In the genomic region with DNA sequence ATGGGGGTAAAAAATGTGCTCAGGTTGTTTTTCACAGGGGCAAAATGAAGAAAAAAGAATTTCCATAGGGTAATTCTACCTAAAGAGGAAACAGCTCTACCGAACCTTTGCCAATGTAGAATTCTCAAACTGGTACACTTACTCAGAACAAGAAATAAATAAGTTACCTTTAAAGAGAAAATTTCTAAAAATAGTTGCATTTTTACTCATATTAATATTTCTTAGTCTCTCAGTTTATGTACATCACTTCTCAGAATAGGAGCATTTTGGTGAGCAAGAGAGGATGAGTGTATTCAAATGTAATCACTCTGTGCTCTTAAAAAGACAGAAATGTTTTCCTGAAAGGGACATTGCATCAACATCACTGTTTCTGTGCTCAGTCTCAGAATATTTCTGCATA, we compare ENCODE assay signal across 17 cellular contexts.
A peak's percentile ranks its signal among the peaks of the same experiment; 100 is the strongest.
DNase-seq lines count a peak whose midpoint lies in the region; ATAC-seq lines count a peak whose summit lies in the region.
"Had no signal": no experiment of that assay in that cellular context is flagged by ENCODE, and none has a peak within 500 bp of the region (broad histone marks: within the 10 kb centered on the region; RNA-seq: fewer than 3 reads in every experiment).

No MANE protein-coding gene starts in this region.

- no peaks in the 10 kb centered on the region for H3K36me3 Mint-ChIP-seq in naive thymus-derived CD4-positive, alpha-beta T cell

- no peak overlapping the region for H3K27ac Mint-ChIP-seq in naive thymus-derived CD4-positive, alpha-beta T cell
- H3K27ac Mint-ChIP-seq: progenitor cell of endocrine pancreas, T-helper 17 cell had no signal

- CTCF ChIA-PET in naive thymus-derived CD4-positive, alpha-beta T cell (lab: Charles Lee), result no interaction called here

- POLR2A ChIA-PET in naive thymus-derived CD4-positive, alpha-beta T cell (lab: Charles Lee), result no interaction called here

- no peak for DNase-seq in NCI-H187 (lab: John Stamatoyannopoulos, UW)
- no peak for DNase-seq in NCI-H1694 treated with DMSO at 0.1 percent for 48 hours (lab: John Stamatoyannopoulos, UW)
- DNase-seq in naive thymus-derived CD4-positive, alpha-beta T cell, result no peak
- DNase-seq: activated CD4-positive, alpha-beta T cell treated with anti-CD3 and anti-CD28 coated beads for 4 hours; Calu3; KBM-7; NCI-H1436 treated with DMSO at 0.1 percent for 48 hours; NCI-H524; RPMI8226; T-helper 17 cell; tibial artery had no signal

- ATAC-seq in GM18499 (IDR thresholded peaks at IDR 0.05; ENCODE audit: insufficient read depth, unreplicated experiment) (peak; percentile 71), GM19438 (IDR thresholded peaks at IDR 0.05; ENCODE audit: low read depth, unreplicated experiment) (peak; percentile 65), HG02763 (IDR thresholded peaks at IDR 0.05; ENCODE audit: unreplicated experiment) (peak; percentile 83), HG03342 (IDR thresholded peaks at IDR 0.05; ENCODE audit: unreplicated experiment) (peak; percentile 83), HG02885 (IDR thresholded peaks at IDR 0.05; ENCODE audit: poor library complexity, unreplicated experiment) (no peak)
- no peak for ATAC-seq in naive thymus-derived CD4-positive, alpha-beta T cell
- ATAC-seq: T-helper 17 cell had no signal

- H3K4me1 ChIP-seq in naive thymus-derived CD4-positive, alpha-beta T cell (ENCODE audit: control insufficient read depth in 2 of 2, insufficient read depth in 2 of 2, low read length in 2 of 2), result no peaks in the 10 kb centered on the region
- H3K4me1 ChIP-seq: tibial artery had no signal

- intact Hi-C loops in naive thymus-derived CD4-positive, alpha-beta T cell (cut with micrococcal nuclease), result no loop called here

- H3K27me3 Mint-ChIP-seq in naive thymus-derived CD4-positive, alpha-beta T cell, result no peaks in the 10 kb centered on the region
- H3K27me3 Mint-ChIP-seq: progenitor cell of endocrine pancreas, T-helper 17 cell had no signal

- no peak overlapping the region for H3K4me3 Mint-ChIP-seq in naive thymus-derived CD4-positive, alpha-beta T cell
- H3K4me3 Mint-ChIP-seq: T-helper 17 cell had no signal

- no peak overlapping the region for H3K27ac ChIP-seq in naive thymus-derived CD4-positive, alpha-beta T cell (ENCODE audit: low read depth, low read length)
- H3K27ac ChIP-seq: tibial artery had no signal

- H3K36me3 ChIP-seq in naive thymus-derived CD4-positive, alpha-beta T cell (ENCODE audit: control insufficient read depth in 2 of 3, insufficient read depth in 3 of 3, low read length in 3 of 3), result no peaks in the 10 kb centered on the region
- H3K36me3 ChIP-seq: tibial artery had no signal

- peaks cover 0 to 6% (median 3%) of the 10 kb centered on the region in 11 donors for H3K9me3 Mint-ChIP-seq in naive thymus-derived CD4-positive, alpha-beta T cell

- no peaks in the 10 kb centered on the region for H3K27me3 ChIP-seq in naive thymus-derived CD4-positive, alpha-beta T cell (ENCODE audit: control insufficient read depth in 2 of 2, insufficient read depth in 2 of 2, low read length in 2 of 2)
- H3K27me3 ChIP-seq: tibial artery had no signal

- peaks cover 0 to 3% (median 0%) of the 10 kb centered on the region in 7 donors for H3K4me1 Mint-ChIP-seq in naive thymus-derived CD4-positive, alpha-beta T cell
- H3K4me1 Mint-ChIP-seq: T-helper 17 cell had no signal

- H3K4me3 ChIP-seq in naive thymus-derived CD4-positive, alpha-beta T cell (ENCODE audit: low read length), result no peak overlapping the region
- H3K4me3 ChIP-seq: tibial artery had no signal

- H3K9me3 ChIP-seq in naive thymus-derived CD4-positive, alpha-beta T cell (ENCODE audit: control insufficient read depth in 2 of 3, low read length in 3 of 3), result no peaks in the 10 kb centered on the region
- H3K9me3 ChIP-seq: tibial artery had no signal

Comparison
In these comparisons a context has a peak if more than half of its experiments do, and no peak if none do; other contexts are left out.
1. ATAC-seq: peak in GM18499 (single experiment), GM19438 (single experiment), HG02763 (single experiment) and HG03342 (single experiment); none in naive thymus-derived CD4-positive, alpha-beta T cell (single experiment) and HG02885 (single experiment).